Comparison of ENCODE assay signal across 1 cellular context in the genomic region with DNA sequence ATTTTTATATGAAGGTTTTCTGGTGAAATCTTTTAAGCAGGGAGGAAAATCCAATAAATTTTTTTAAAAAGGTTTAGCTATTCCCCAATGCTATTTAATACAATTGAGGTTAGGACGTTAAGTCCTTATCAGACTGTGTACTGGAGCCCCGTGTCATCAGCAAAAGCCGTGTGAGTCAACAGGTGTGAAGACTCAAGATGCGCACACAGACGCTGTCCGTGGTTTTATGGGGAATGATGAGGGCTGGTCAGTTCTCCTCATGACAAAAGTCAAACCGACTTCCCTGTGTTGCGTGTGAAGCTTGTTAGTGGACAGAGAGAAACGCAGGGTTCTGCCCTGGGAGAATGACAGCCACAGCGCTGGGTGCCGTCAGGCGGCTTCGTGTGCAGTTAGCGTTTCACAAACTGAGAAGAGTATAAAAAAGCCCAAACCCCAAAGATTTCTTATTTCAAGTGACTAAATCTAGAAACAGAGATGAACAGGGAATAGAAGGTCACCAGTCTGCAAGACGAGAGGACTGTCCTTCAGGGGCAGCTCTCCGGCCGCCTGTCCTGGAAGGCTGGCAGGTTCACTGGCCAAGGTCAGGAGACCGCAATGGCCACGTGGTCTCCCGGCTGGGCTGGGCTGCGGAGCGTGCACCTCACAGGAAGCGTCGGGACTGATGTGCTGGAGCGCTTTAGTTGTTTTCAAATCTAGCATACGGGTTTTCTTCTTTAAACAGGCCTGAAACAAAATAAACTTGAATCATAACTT.
TF ChIP-seq lines count a peak whose summit lies in the region.

No MANE protein-coding gene starts in this region.

TF ChIP-seq in SK-N-SH treated with all-trans-retinoic acid at 6 μM for 48 hours, 23 proteins besides CTCF, POLR2A, EP300 and RAD21:
- TF ChIP-seq ZFP3 (CRISPR knock-in tag; IDR thresholded peaks at IDR 0.05) (no peak), TOX (CRISPR knock-in tag; IDR thresholded peaks at IDR 0.05; ENCODE audit: borderline replicate concordance) (no peak)
